Comparison of ENCODE assay signal across 18 cellular contexts in the genomic region with DNA sequence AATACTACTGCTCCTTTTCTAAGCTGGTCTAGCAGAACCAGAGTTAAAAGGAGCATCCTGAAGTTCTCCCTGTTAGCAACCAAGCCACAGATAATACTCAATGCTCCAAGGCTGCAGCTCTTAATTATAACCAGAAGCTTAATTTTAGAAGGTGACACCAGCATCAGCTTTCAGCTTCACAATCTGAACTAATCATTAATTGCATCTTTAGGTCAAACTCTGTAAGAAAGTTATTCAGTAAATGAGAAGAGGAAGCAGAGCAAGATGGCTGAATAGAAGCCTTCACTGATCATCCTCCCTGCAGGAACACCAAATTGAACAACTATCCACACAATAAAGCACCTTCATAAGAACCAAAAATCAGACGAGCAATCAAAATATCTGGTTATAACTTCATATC. TPM values are rescaled to one million over a fixed set of nuclear protein-coding genes. Genes with fewer than 3 reads are reported as not detected.
DNase-seq lines count a peak whose midpoint lies in the region; ATAC-seq lines count a peak whose summit lies in the region.
"Had no signal": no experiment of that assay in that cellular context is flagged by ENCODE, and none has a peak within 500 bp of the region (broad histone marks: within the 10 kb centered on the region; RNA-seq: fewer than 3 reads in every experiment).

No MANE protein-coding gene starts in this region.

- no peaks in the 10 kb centered on the region for H3K9me3 ChIP-seq in right cardiac atrium (ENCODE audit: control insufficient read depth, low read length)
- H3K9me3 ChIP-seq: SJCRH30 had no signal

- H3K4me3 ChIP-seq in right cardiac atrium (ENCODE audit: low read length) = no peak overlapping the region
- H3K4me3 ChIP-seq: SJCRH30 had no signal

- CTCF ChIA-PET in activated naive CD4-positive, alpha-beta T cell treated with anti-CD3 and anti-CD28 coated beads, Interleukin-2, amount 10 ng/mL, durations not matched to agents 7 days and 5 days (lab: Charles Lee) = interaction anchor here (0.6 kb wide), 1 partner anchor 23 kb away, joined by 3 read pairs; no protein-coding TSS in a partner anchor

- ATAC-seq in GM18909 (IDR thresholded peaks at IDR 0.05; ENCODE audit: poor library complexity, unreplicated experiment) (peak; percentile 75), GM21619 (IDR thresholded peaks at IDR 0.05; ENCODE audit: unreplicated experiment) (peak; percentile 75), HG03175 (IDR thresholded peaks at IDR 0.05; ENCODE audit: unreplicated experiment) (peak; percentile 81), right cardiac atrium (no peak), HG03457 (IDR thresholded peaks at IDR 0.05; ENCODE audit: unreplicated experiment) (no peak)
- ATAC-seq in activated T-cell treated with anti-CD3 and anti-CD28 coated beads, Interleukin-2, amount 50 U/mL, for 72 hours (replicated peaks in 1 of 2) = no peak
- ATAC-seq: Panc1 had no signal

- peaks cover 1 to 2% of the 10 kb centered on the region in 2 donors for H3K9me3 Mint-ChIP-seq in activated T-cell treated with anti-CD3 and anti-CD28 coated beads, Interleukin-2, amount 50 U/mL, for 72 hours
- H3K9me3 Mint-ChIP-seq in activated naive CD4-positive, alpha-beta T cell treated with anti-CD3 and anti-CD28 coated beads, Interleukin-2, amount 10 ng/mL, durations not matched to agents 7 days and 5 days = no peaks in the 10 kb centered on the region
- H3K9me3 Mint-ChIP-seq: T-helper 1 cell treated with Interleukin-12 subunit alpha and Interleukin-12 subunit beta and Interleukin-4 antibody, amounts not matched to agents 30 μg/mL and 1 μg/mL, for 36 hours had no signal

- no peaks in the 10 kb centered on the region for H3K4me1 Mint-ChIP-seq in activated T-cell treated with anti-CD3 and anti-CD28 coated beads, Interleukin-2, amount 50 U/mL, for 72 hours (ENCODE audit: low read depth)
- H3K4me1 Mint-ChIP-seq in activated naive CD4-positive, alpha-beta T cell treated with anti-CD3 and anti-CD28 coated beads, Interleukin-2, amount 10 ng/mL, durations not matched to agents 7 days and 5 days = no peaks in the 10 kb centered on the region
- H3K4me1 Mint-ChIP-seq: CD14-positive monocyte had no signal

- no peak for DNase-seq in right cardiac atrium
- DNase-seq in activated T-cell treated with anti-CD3 and anti-CD28 coated beads, Interleukin-2, amount 50 U/mL, for 72 hours = no peak
- no peak for DNase-seq in activated naive CD4-positive, alpha-beta T cell treated with anti-CD3 and anti-CD28 coated beads, Interleukin-2, amount 10 ng/mL, durations not matched to agents 7 days and 5 days
- DNase-seq: ACHN, DMS79 treated with DMSO at 0.1 percent for 48 hours, Kasumi-1, NCI-H1092 treated with DMSO at 0.1 percent for 48 hours, NCI-H146, NCI-H2029 treated with DMSO at 0.1 percent for 48 hours, NCI-H2171 treated with DMSO at 0.1 percent for 48 hours, SJCRH30 had no signal

- WGBS in right cardiac atrium = 79% methylated on average over 1 of the region's 1 CpG

- H3K27ac ChIP-seq in right cardiac atrium (ENCODE audit: low read length) = no peak overlapping the region
- H3K27ac ChIP-seq: SJCRH30 had no signal

- H3K4me3 Mint-ChIP-seq in activated T-cell treated with anti-CD3 and anti-CD28 coated beads, Interleukin-2, amount 50 U/mL, for 72 hours = no peak overlapping the region
- no peak overlapping the region for H3K4me3 Mint-ChIP-seq in activated naive CD4-positive, alpha-beta T cell treated with anti-CD3 and anti-CD28 coated beads, Interleukin-2, amount 10 ng/mL, durations not matched to agents 7 days and 5 days
- H3K4me3 Mint-ChIP-seq: CD14-positive monocyte; T-helper 1 cell treated with Interleukin-12 subunit alpha and Interleukin-12 subunit beta and Interleukin-4 antibody, amounts not matched to agents 30 μg/mL and 1 μg/mL, for 36 hours had no signal

- intact Hi-C loops in right cardiac atrium (cut with DNase I) = no loop called here

- H3K27ac Mint-ChIP-seq in activated T-cell treated with anti-CD3 and anti-CD28 coated beads, Interleukin-2, amount 50 U/mL, for 72 hours = no peak overlapping the region
- H3K27ac Mint-ChIP-seq in activated naive CD4-positive, alpha-beta T cell treated with anti-CD3 and anti-CD28 coated beads, Interleukin-2, amount 10 ng/mL, durations not matched to agents 7 days and 5 days = no peak overlapping the region
- H3K27ac Mint-ChIP-seq: CD14-positive monocyte; T-helper 1 cell treated with Interleukin-12 subunit alpha and Interleukin-12 subunit beta and Interleukin-4 antibody, amounts not matched to agents 30 μg/mL and 1 μg/mL, for 36 hours had no signal

- peaks cover 30% of the 10 kb centered on the region for H3K27me3 Mint-ChIP-seq in activated T-cell treated with anti-CD3 and anti-CD28 coated beads, Interleukin-2, amount 50 U/mL, for 72 hours (ENCODE audit: low read depth)
- peaks cover 14% of the 10 kb centered on the region for H3K27me3 Mint-ChIP-seq in activated naive CD4-positive, alpha-beta T cell treated with anti-CD3 and anti-CD28 coated beads, Interleukin-2, amount 10 ng/mL, durations not matched to agents 7 days and 5 days

- H3K4me1 ChIP-seq in right cardiac atrium (ENCODE audit: control insufficient read depth, insufficient read depth, low read length) = no peaks in the 10 kb centered on the region
- H3K4me1 ChIP-seq: SJCRH30 had no signal

- no peaks in the 10 kb centered on the region for H3K36me3 Mint-ChIP-seq in activated T-cell treated with anti-CD3 and anti-CD28 coated beads, Interleukin-2, amount 50 U/mL, for 72 hours (ENCODE audit: insufficient read depth in 2 of 2)
- no peaks in the 10 kb centered on the region for H3K36me3 Mint-ChIP-seq in activated naive CD4-positive, alpha-beta T cell treated with anti-CD3 and anti-CD28 coated beads, Interleukin-2, amount 10 ng/mL, durations not matched to agents 7 days and 5 days
- H3K36me3 Mint-ChIP-seq: CD14-positive monocyte had no signal

- no peaks in the 10 kb centered on the region for H3K27me3 ChIP-seq in right cardiac atrium (ENCODE audit: control insufficient read depth, insufficient read depth)

RNA-seq across cellular contexts. Expression of gene APBA1, which starts 38.5 kb away (rescaled TPM):
- 1 to 10 TPM; 5.2 to 9.2 (median 6.4) TPM for total RNA-seq in right cardiac atrium
- polyA plus RNA-seq in right cardiac atrium = 3.5 TPM
- total RNA-seq in activated T-cell treated with anti-CD3 and anti-CD28 coated beads, Interleukin-2, amount 50 U/mL, for 72 hours = 1 to 10 TPM in 1 of 2 donors, under 1 TPM in 1; 0.74 to 1.2 TPM
- polyA plus RNA-seq: CD14-positive monocyte had no signal

Comparison
In these comparisons a context has a peak if more than half of its experiments do, and no peak if none do; other contexts are left out.
1. ATAC-seq: peak in GM18909 (single experiment), GM21619 (single experiment) and HG03175 (single experiment); none in right cardiac atrium (0 of 2), HG03457 (single experiment) and activated T-cell treated with anti-CD3 and anti-CD28 coated beads, Interleukin-2, amount 50 U/mL, for 72 hours (0 of 2).